ENCODE assay signal across 8 cellular contexts in the genomic region with DNA sequence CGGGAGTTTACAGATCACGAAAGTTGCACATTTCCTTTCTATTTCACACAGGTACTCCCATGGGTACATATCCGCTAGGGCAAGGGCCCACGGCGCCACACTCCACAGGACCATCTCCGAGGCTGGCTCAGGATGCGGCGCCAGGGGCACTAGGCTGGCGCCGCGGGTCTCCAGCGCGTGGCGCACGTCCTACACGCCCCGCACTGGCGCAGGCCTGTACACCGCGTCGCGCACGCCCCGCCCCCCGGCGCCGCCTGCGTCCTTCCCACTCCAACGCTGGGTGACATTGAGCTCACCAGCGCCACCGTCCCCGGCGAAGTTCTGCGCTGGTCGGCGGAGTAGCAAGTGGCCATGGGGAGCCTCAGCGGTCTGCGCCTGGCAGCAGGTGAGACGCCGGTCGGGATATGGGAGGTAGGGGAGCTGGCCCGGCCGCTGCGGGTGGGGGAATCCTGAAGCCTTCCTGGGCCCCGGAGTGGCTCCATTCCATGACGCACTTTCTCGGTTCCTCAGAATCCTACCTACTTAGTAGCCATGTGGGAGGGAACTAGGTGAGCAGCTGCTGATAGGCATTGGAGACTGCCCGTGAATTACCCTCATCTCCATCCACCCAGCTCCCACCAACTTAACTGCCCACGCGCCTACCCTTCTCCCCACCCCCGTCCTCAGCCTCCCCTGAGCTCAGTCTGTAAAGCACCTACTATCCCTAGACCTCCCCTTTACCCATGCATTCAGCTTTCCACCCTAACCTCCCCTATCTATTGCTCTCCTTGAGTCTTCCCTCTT. TPM values are rescaled to one million over a fixed set of nuclear protein-coding genes. Genes with fewer than 3 reads are reported as not detected.
DNase-seq lines count a peak whose midpoint lies in the region; ATAC-seq, FAIRE-seq and TF ChIP-seq lines count a peak whose summit lies in the region.

A gene with protein sequence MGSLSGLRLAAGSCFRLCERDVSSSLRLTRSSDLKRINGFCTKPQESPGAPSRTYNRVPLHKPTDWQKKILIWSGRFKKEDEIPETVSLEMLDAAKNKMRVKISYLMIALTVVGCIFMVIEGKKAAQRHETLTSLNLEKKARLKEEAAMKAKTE (plus strand): TSS at position 268 of the 783 bp plus-strand sequence. CDS start 84 bp downstream, at position 352.

- H3K4me1 ChIP-seq in RWPE2 (ENCODE audit: insufficient read depth, poor library complexity, severe bottlenecking), result peaks cover 6% of the 10 kb centered on the region
- H3K4me1 ChIP-seq in stomach, result peaks cover 11 to 51% (median 34%) of the 10 kb centered on the region in 4 donors

- peaks cover 30% of the 10 kb centered on the region for H3K36me3 Mint-ChIP-seq in nephron progenitor cell (ENCODE audit: low read depth)

- DNase-seq in ELR (ENCODE audit: low read depth) (peak; percentile 92), H54 (ENCODE audit: insufficient read length, low spot score) (peak; percentile 80), LoVo (ENCODE audit: low spot score) (peak; percentile 98), RWPE2 (ENCODE audit: low spot score) (peak; percentile 88), fibroblast of pulmonary artery (ENCODE audit: low read depth) (peak; percentile 82), nephron progenitor cell (peak; percentile 96), stomach (peak; percentile 96)
- peak; percentile 93 for DNase-seq in activated T-helper 9 cell treated with anti-CD3 and anti-CD28 coated beads, Interleukin-2, amount 50 U/mL, for 16 hours (ENCODE audit: low read depth)

- FAIRE-seq in H54 (lab: Jason Lieb, UNC), result peak; percentile 91

- H3K4me3 ChIP-seq in RWPE2 (ENCODE audit: severe bottlenecking) (peak within 1 kb of the TSS; percentile 72), fibroblast of pulmonary artery (replicated peaks; ENCODE audit: low read depth, low read length) (peak within 1 kb of the TSS; percentile 99), stomach (peak within 1 kb of the TSS; percentile 62 to 96 (median 82))

- H3K9me3 Mint-ChIP-seq in nephron progenitor cell, result no peaks in the 10 kb centered on the region

- WGBS in stomach, 5 donors, result 0 to 1% (median 0%) methylated on average over 30 to 51 of the region's 51 CpGs

- peaks cover 7% of the 10 kb centered on the region for H3K27me3 Mint-ChIP-seq in nephron progenitor cell (ENCODE audit: low read depth, poor library complexity)

- TF ChIP-seq CTCF in RWPE2 (IDR thresholded peaks at IDR 0.05; ENCODE audit: poor library complexity, severe bottlenecking) (peak; percentile 82), fibroblast of pulmonary artery (IDR thresholded peaks at IDR 0.05; ENCODE audit: low read length, missing control alignments) (peak; percentile 33), nephron progenitor cell (IDR thresholded peaks at IDR 0.05) (peak; percentile 42), stomach (IDR thresholded peaks at IDR 0.05) (peak in 5 of 7 experiments; percentile 17 to 53 (median 28))

- intact Hi-C loops in stomach (cut with DNase I; ENCODE audit: low total_unique reads), result no loop called here

- TF ChIP-seq POLR2A in H54 (IDR thresholded peaks at IDR 0.05; ENCODE audit: low read depth, low read length) (peak; percentile 80), stomach (IDR thresholded peaks at IDR 0.05) (peak in 2 of 4 donors; percentile 74 to 77)

- H3K4me3 Mint-ChIP-seq in nephron progenitor cell, result peak within 1 kb of the TSS; percentile 96

- peak within 1 kb of the TSS; percentile 94 for H3K27ac Mint-ChIP-seq in nephron progenitor cell

- peaks cover 48% of the 10 kb centered on the region for H3K4me1 Mint-ChIP-seq in nephron progenitor cell

- peak; percentile 91 for ATAC-seq in RWPE2 (ENCODE audit: low read depth)

- peaks cover 13% of the 10 kb centered on the region; the same call in 1 of the 2 replicates for H3K36me3 ChIP-seq in RWPE2 (ENCODE audit: low read depth)
- H3K36me3 ChIP-seq in stomach, result peaks cover 0 to 13% (median 5%) of the 10 kb centered on the region in 4 donors

- H3K27me3 ChIP-seq in RWPE2 (ENCODE audit: insufficient read depth, poor library complexity, severe bottlenecking) (no peaks in the 10 kb centered on the region), stomach (no peaks in the 10 kb centered on the region)

- no peak for TF ChIP-seq EP300 in stomach (IDR thresholded peaks at IDR 0.05)

- H3K9me3 ChIP-seq in RWPE2 (ENCODE audit: severe bottlenecking), result no peaks in the 10 kb centered on the region
- H3K9me3 ChIP-seq in stomach, result no peaks in the 10 kb centered on the region

- H3K27ac ChIP-seq in RWPE2 (ENCODE audit: poor library complexity, severe bottlenecking), result peak within 1 kb of the TSS; percentile 82
- peak within 1 kb of the TSS; percentile 90 to 98 (median 92) for H3K27ac ChIP-seq in stomach

RNA-seq across cellular contexts. Expression of the gene that starts here (rescaled TPM):
- 100 to 1,000 TPM in 1 of 5 donors, 10 to 100 TPM in 4; 21.0 to 137 (median 25.8) TPM for total RNA-seq in stomach
- polyA plus RNA-seq in stomach, result 100 to 1,000 TPM in 1 of 3 donors, 10 to 100 TPM in 2; 69.0 to 102 (median 69.5) TPM

Comparison
In these comparisons a context has a peak if more than half of its experiments do, and no peak if none do; other contexts are left out.
1. Peak in every context shown above with its lines: DNase-seq, ATAC-seq, H3K4me3 ChIP-seq and H3K27ac ChIP-seq.
2. CTCF ChIP-seq: peak in every context shown above with its lines; median percentile 82 in RWPE2; 42 in nephron progenitor cell; 33 in fibroblast of pulmonary artery; 28 in stomach.